8 cellular contexts compared by ENCODE assay signal in the genomic region with DNA sequence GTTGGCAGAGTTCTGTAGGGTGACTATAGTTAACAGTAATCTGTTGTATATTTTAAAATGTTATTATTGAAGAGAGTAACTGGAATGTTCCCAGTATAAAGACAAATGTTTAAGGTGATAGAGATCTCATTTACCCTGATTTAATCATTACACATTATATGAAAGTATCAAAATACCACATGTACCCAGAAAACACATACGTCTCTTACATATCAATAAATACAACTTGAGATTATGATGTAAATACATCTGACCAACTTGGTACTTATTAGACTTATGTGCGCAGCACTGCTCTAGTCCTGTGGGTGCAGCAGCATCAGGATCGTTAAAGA. TPM values are rescaled to one million over a fixed set of nuclear protein-coding genes. Genes with fewer than 3 reads are reported as not detected.
DNase-seq lines count a peak whose midpoint lies in the region; ATAC-seq and TF ChIP-seq lines count a peak whose summit lies in the region.

No MANE protein-coding gene starts in this region.

- peaks cover 35% of the 10 kb centered on the region for H3K36me3 Mint-ChIP-seq in activated CD4-positive, alpha-beta memory T cell treated with anti-CD3 and anti-CD28 coated beads for 36 hours

- H3K27ac ChIP-seq in HCT116 (ENCODE audit: low read depth, low read length) (peak overlapping the region; percentile 87), hepatocyte (peak overlapping the region; percentile 92), skin epidermis (peak overlapping the region in 20 of 21 experiments; percentile 82 to 99 (median 92))

- H3K9me2 ChIP-seq in HCT116 (ENCODE audit: insufficient read depth) (no peaks in the 10 kb centered on the region), hepatocyte (replicated peaks; ENCODE audit: insufficient read depth) (no peaks in the 10 kb centered on the region)

- H3K4me3 ChIP-seq in HCT116 (replicated peaks in 1 of 2; ENCODE audit: low read depth in 1 of 2, low read length in 2 of 2) (peak overlapping the region; percentile 69 to 79), hepatocyte (peak overlapping the region; percentile 59), skin epidermis (peak overlapping the region; percentile 67 to 92 (median 81))

- peak overlapping the region; percentile 77 for H3K4me2 ChIP-seq in HCT116 (ENCODE audit: low read length)
- peak overlapping the region; percentile 76 for H3K4me2 ChIP-seq in hepatocyte

- RAD21 ChIA-PET in HCT116 (lab: Charles Lee; ENCODE audit: low non-redundant PET in 1 of 2, low total read pairs in 2 of 2, uncharacterized antibody in 2 of 2, unreplicated experiment in 2 of 2), result no interaction called here

- H3K27me3 Mint-ChIP-seq in activated CD4-positive, alpha-beta memory T cell treated with anti-CD3 and anti-CD28 coated beads for 36 hours, result no peaks in the 10 kb centered on the region

- CTCF ChIA-PET in HCT116 (lab: Charles Lee), result interaction anchor here (1.1 kb wide), 1 partner anchor 292 kb away, joined by 3 read pairs; no protein-coding TSS in a partner anchor
- CTCF ChIA-PET in activated CD4-positive, alpha-beta memory T cell treated with anti-CD3 and anti-CD28 coated beads for 36 hours (lab: Charles Lee), result interaction anchor here (1.5 kb wide), 1 partner anchor 21 kb away, joined by 4 read pairs; a partner anchor contains a TSS

- H3K27me3 ChIP-seq in HCT116 (ENCODE audit: insufficient read depth, low read length) (no peaks in the 10 kb centered on the region), hepatocyte (no peaks in the 10 kb centered on the region)

- 10% methylated on average over 3 of the region's 3 CpGs for WGBS in hepatocyte (ENCODE audit: low lambda C conversion rate, missing lambda C conversion rate)

- peaks cover 22 to 27% of the 10 kb centered on the region in 2 experiments; a peak in 3 of 4 replicates for H3K36me3 ChIP-seq in HCT116 (ENCODE audit: control insufficient read depth in 1 of 2, insufficient read depth in 2 of 2, low read length in 2 of 2)
- H3K36me3 ChIP-seq in hepatocyte (replicated peaks; ENCODE audit: insufficient read depth, low read depth), result no peaks in the 10 kb centered on the region

- H3K79me2 ChIP-seq in HCT116 (ENCODE audit: insufficient read depth, low read length) (peaks cover 56% of the 10 kb centered on the region), hepatocyte (peaks cover 40% of the 10 kb centered on the region)

- ATAC-seq in HCT116 (no peak), HG02852 (IDR thresholded peaks at IDR 0.05; ENCODE audit: unreplicated experiment) (no peak)

- no peak for TF ChIP-seq POLR2A in HCT116 (IDR thresholded peaks at IDR 0.05; ENCODE audit: borderline replicate concordance, extremely low read depth, insufficient read depth, insufficient read length)

- H2AFZ ChIP-seq in HCT116 (ENCODE audit: low read depth, low read length, poor library complexity, severe bottlenecking), result no peak overlapping the region
- peak overlapping the region; percentile 87 for H2AFZ ChIP-seq in hepatocyte

- DNase-seq in HCT116 (ENCODE audit: low read depth, low spot score) (no peak), hepatocyte (ENCODE audit: low spot score) (no peak), HCEC 1CT (no peak), DMS 273 treated with DMSO at 0.1 percent for 48 hours (lab: John Stamatoyannopoulos, UW) (no peak), hippocampal formation (lab: John Stamatoyannopoulos, UW) (no peak)
- DNase-seq in activated CD4-positive, alpha-beta memory T cell treated with anti-CD3 and anti-CD28 coated beads for 36 hours, result no peak

- TSS peak; percentile 96 for BruUV-seq in HCT116 (replicated peaks; lab: Mats Ljungman, UMichigan)

- peaks cover 56% of the 10 kb centered on the region for H3K4me1 Mint-ChIP-seq in activated CD4-positive, alpha-beta memory T cell treated with anti-CD3 and anti-CD28 coated beads for 36 hours (ENCODE audit: low read depth)

- intact Hi-C loops in HCT116 (cut with micrococcal nuclease), result loop anchor here (5.0 kb wide), 2 partner anchors 179 to 294 kb away; a partner anchor contains a TSS
- intact Hi-C loops in activated CD4-positive, alpha-beta memory T cell treated with anti-CD3 and anti-CD28 coated beads for 36 hours (cut with micrococcal nuclease), result loop anchor here (2.0 to 5.0 kb wide), 2 partner anchors 30 to 916 kb away; a partner anchor contains a TSS

- H3K27ac Mint-ChIP-seq in activated CD4-positive, alpha-beta memory T cell treated with anti-CD3 and anti-CD28 coated beads for 36 hours, result peak overlapping the region; percentile 94

- POLR2A ChIA-PET in HCT116 (lab: Charles Lee), result interaction anchor here (1.2 to 1.4 kb wide), 2 partner anchors 11 to 382 kb away, joined by 4 read pairs; no protein-coding TSS in a partner anchor
- POLR2A ChIA-PET in activated CD4-positive, alpha-beta memory T cell treated with anti-CD3 and anti-CD28 coated beads for 36 hours (lab: Charles Lee), result interaction anchor here (0.6 to 3.6 kb wide), 6 partner anchors 9 to 45 kb away, joined by 3 to 30 read pairs (median 8); a partner anchor contains a TSS

- H3K9me3 Mint-ChIP-seq in activated CD4-positive, alpha-beta memory T cell treated with anti-CD3 and anti-CD28 coated beads for 36 hours, result no peaks in the 10 kb centered on the region

- H3K9ac ChIP-seq in HCT116 (ENCODE audit: low read length), result peak overlapping the region; percentile 89

- TF ChIP-seq RAD21 in HCT116 (IDR thresholded peaks at IDR 0.05; ENCODE audit: low read depth), result no peak

- TF ChIP-seq CTCF in HCT116 (IDR thresholded peaks at IDR 0.05 in 2 of 3, conservative IDR thresholded peaks at IDR 0.05 in 1 of 3; ENCODE audit: borderline replicate concordance in 1 of 3, insufficient read depth in 1 of 3, low read depth in 2 of 3, low read length in 2 of 3) (no peak), hepatocyte (IDR thresholded peaks at IDR 0.05; ENCODE audit: poor library complexity) (no peak)

- H3K9me3 ChIP-seq in HCT116 (ENCODE audit: control insufficient read depth in 1 of 2, insufficient read depth in 1 of 2, low read depth in 1 of 2, low read length in 2 of 2) (no peaks in the 10 kb centered on the region), hepatocyte (ENCODE audit: low read depth) (no peaks in the 10 kb centered on the region)

- H3K4me1 ChIP-seq in HCT116 (ENCODE audit: control insufficient read depth in 1 of 2, insufficient read depth in 2 of 2, low read length in 2 of 2) (peaks cover 2 to 16% of the 10 kb centered on the region in 2 experiments; a peak in 3 of 4 replicates), hepatocyte (ENCODE audit: insufficient read depth) (peaks cover 7% of the 10 kb centered on the region)

- peak overlapping the region; percentile 93 for H3K4me3 Mint-ChIP-seq in activated CD4-positive, alpha-beta memory T cell treated with anti-CD3 and anti-CD28 coated beads for 36 hours

- H4K20me1 ChIP-seq in HCT116 (ENCODE audit: insufficient read depth) (no peaks in the 10 kb centered on the region), hepatocyte (ENCODE audit: insufficient read depth, poor library complexity, severe bottlenecking) (no peaks in the 10 kb centered on the region)

TF ChIP-seq in HCT116, 20 proteins besides CTCF, POLR2A, EP300 and RAD21:
- TF ChIP-seq ZFX (IDR thresholded peaks at IDR 0.05) (no peak), FOSL1 (IDR thresholded peaks at IDR 0.05; ENCODE audit: low read depth) (no peak), JUND (IDR thresholded peaks at IDR 0.05) (no peak), CBX3 (IDR thresholded peaks at IDR 0.05; ENCODE audit: low read depth) (no peak), POLR2AphosphoS5 (IDR thresholded peaks at IDR 0.05; ENCODE audit: low read depth, low read length) (no peak), ZNF274 (IDR thresholded peaks at IDR 0.05; ENCODE audit: low read depth, low read length) (no peak), EZH2phosphoT487 (IDR thresholded peaks at IDR 0.05; ENCODE audit: borderline replicate concordance) (no peak), SP1 (IDR thresholded peaks at IDR 0.05; ENCODE audit: low read depth) (no peak), EGR1 (IDR thresholded peaks at IDR 0.05; ENCODE audit: low read depth) (no peak), YY1 (IDR thresholded peaks at IDR 0.05; ENCODE audit: extremely low read depth, insufficient replicate concordance, low read depth, low read length) (no peak), SIN3A (IDR thresholded peaks at IDR 0.05; ENCODE audit: low read depth) (no peak)
- TF ChIP-seq, protein P1, sequence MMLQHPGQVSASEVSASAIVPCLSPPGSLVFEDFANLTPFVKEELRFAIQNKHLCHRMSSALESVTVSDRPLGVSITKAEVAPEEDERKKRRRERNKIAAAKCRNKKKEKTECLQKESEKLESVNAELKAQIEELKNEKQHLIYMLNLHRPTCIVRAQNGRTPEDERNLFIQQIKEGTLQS (IDR thresholded peaks at IDR 0.05), result no peak
- TF ChIP-seq, protein P2, sequence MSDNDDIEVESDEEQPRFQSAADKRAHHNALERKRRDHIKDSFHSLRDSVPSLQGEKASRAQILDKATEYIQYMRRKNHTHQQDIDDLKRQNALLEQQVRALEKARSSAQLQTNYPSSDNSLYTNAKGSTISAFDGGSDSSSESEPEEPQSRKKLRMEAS (IDR thresholded peaks at IDR 0.05), result no peak

RNA-seq across cellular contexts. Expression of a gene that starts 0.7 kb away (rescaled TPM):
- 370 TPM for total RNA-seq in HCT116 (2021; ENCODE audit: unreplicated experiment)
- polyA plus RNA-seq in HCT116 (2012), result 294 and 378 TPM in 2 replicates
- 100 to 1,000 TPM; 429 to 457 TPM for total RNA-seq in activated CD4-positive, alpha-beta memory T cell treated with anti-CD3 and anti-CD28 coated beads for 36 hours
- 166 and 182 TPM in 2 replicates for total RNA-seq in hepatocyte
- polyA plus RNA-seq in hepatocyte, result 395 and 409 TPM in 2 replicates

RNA-seq across cellular contexts. Expression of a gene that starts 20.2 kb away (rescaled TPM):
- total RNA-seq in HCT116 (2021; ENCODE audit: unreplicated experiment), result 0.20 TPM
- polyA plus RNA-seq in HCT116 (2012), result 0.22 and 0.39 TPM in 2 replicates
- total RNA-seq in activated CD4-positive, alpha-beta memory T cell treated with anti-CD3 and anti-CD28 coated beads for 36 hours, result 10 to 100 TPM; 59.9 to 64.0 TPM
- total RNA-seq in hepatocyte, result 0.20 and 1.2 TPM in 2 replicates
- 0.08 and 0.40 TPM in 2 replicates for polyA plus RNA-seq in hepatocyte

Comparison
In these comparisons a context has a peak if more than half of its experiments do, and no peak if none do; other contexts are left out.
1. RNA of a gene that starts 20.2 kb away (total RNA-seq): 59.9 to 64.0 TPM in activated CD4-positive, alpha-beta memory T cell treated with anti-CD3 and anti-CD28 coated beads for 36 hours; 0.20 to 1.2 TPM in hepatocyte and 0.20 TPM in HCT116 (single experiment); every median in the first group is over 10 times any median in the second.
2. Peak in every context shown above with its lines, with median percentiles within 50 percentile points of each other: H3K27ac ChIP-seq and H3K4me3 ChIP-seq.